8 cellular contexts compared by ENCODE assay signal in the genomic region with DNA sequence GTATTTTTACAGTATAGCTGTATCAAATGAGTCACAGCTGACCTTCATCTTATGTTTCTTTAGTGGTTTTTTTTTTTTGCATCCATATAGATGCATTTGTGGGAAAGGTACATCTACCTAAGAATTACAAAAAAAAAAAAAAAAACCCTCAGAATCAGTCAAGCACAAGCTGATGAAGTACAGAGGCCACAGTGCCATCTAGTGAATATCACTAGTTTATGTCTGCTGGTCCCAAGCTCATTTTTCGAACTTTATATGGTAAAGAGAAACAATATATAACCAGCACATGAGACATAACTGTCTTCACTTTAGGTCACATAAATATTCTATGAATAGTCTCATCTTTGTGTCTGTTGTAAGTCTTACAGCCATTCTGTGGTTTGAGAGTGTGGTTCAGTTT.
DNase-seq lines count a peak whose midpoint lies in the region; ATAC-seq and TF ChIP-seq lines count a peak whose summit lies in the region.

No MANE protein-coding gene starts in this region.

- H3K27me3 ChIP-seq in GM06990 (replicated peaks; ENCODE audit: control insufficient read depth, insufficient read depth, low read length) (no peaks in the 10 kb centered on the region), testis (no peaks in the 10 kb centered on the region)

- POLR2A ChIA-PET in AG04449 (lab: Yijun Ruan, JAX) = no interaction called here

- H3K27ac Mint-ChIP-seq in stimulated activated naive CD8-positive, alpha-beta T cell treated with anti-CD3 and anti-CD28 coated beads, Interleukin-15, amount 100 ng/mL, for 72 hours = no peak overlapping the region

- intact Hi-C loops in testis (cut with DNase I; ENCODE audit: low total_unique reads) = no loop called here

- H3K36me3 ChIP-seq in GM06990 (ENCODE audit: control insufficient read depth, insufficient read depth, low read length) (no peaks in the 10 kb centered on the region), testis (ENCODE audit: low read depth, missing control alignments) (no peaks in the 10 kb centered on the region)

- H3K4me1 Mint-ChIP-seq in stimulated activated naive CD8-positive, alpha-beta T cell treated with anti-CD3 and anti-CD28 coated beads, Interleukin-15, amount 100 ng/mL, for 72 hours = no peaks in the 10 kb centered on the region

- peak; percentile 0 for DNase-seq in AG04449 (ENCODE audit: low read depth, low spot score)
- DNase-seq in GM06990 (ENCODE audit: extremely low read depth, insufficient read length) = no peak
- DNase-seq in NCI-H460 (ENCODE audit: extremely low read depth, low read depth) = peak; percentile 33
- peak; percentile 9 for DNase-seq in fibroblast of gingiva (ENCODE audit: low read depth)
- no peak for DNase-seq in stimulated activated naive CD8-positive, alpha-beta T cell treated with anti-CD3 and anti-CD28 coated beads, Interleukin-15, amount 100 ng/mL, for 72 hours
- no peak for DNase-seq in testis

- no peak overlapping the region for H3K27ac ChIP-seq in testis

- no peaks in the 10 kb centered on the region for H3K9me3 ChIP-seq in testis

- CTCF ChIA-PET in AG04449 (lab: Yijun Ruan, JAX) = interaction anchor here (0.5 to 3.1 kb wide), 7 partner anchors 194 to 242 kb away, joined by 3 to 23 read pairs (median 4); a partner anchor contains a TSS

- no peak overlapping the region for H3K4me3 Mint-ChIP-seq in stimulated activated naive CD8-positive, alpha-beta T cell treated with anti-CD3 and anti-CD28 coated beads, Interleukin-15, amount 100 ng/mL, for 72 hours

- TF ChIP-seq CTCF in AG04449 (IDR thresholded peaks at IDR 0.05; ENCODE audit: insufficient read depth, low read length, missing control alignments) (no peak), GM06990 (IDR thresholded peaks at IDR 0.05; ENCODE audit: insufficient read depth, low read length, poor library complexity, severe bottlenecking) (peak; percentile 33), testis (IDR thresholded peaks at IDR 0.05) (no peak)

- H3K4me3 ChIP-seq in AG04449 (ENCODE audit: low read depth, low read length) (no peak overlapping the region), GM06990 (replicated peaks; ENCODE audit: low read depth, low read length) (no peak overlapping the region), testis (no peak overlapping the region)

- peaks cover 7% of the 10 kb centered on the region for H3K27me3 Mint-ChIP-seq in stimulated activated naive CD8-positive, alpha-beta T cell treated with anti-CD3 and anti-CD28 coated beads, Interleukin-15, amount 100 ng/mL, for 72 hours

- ATAC-seq in stimulated activated naive CD8-positive, alpha-beta T cell treated with anti-CD3 and anti-CD28 coated beads, Interleukin-15, amount 100 ng/mL, for 72 hours = peak; percentile 71
- ATAC-seq in GM21786 (IDR thresholded peaks at IDR 0.05; ENCODE audit: unreplicated experiment) = no peak
- no peak for ATAC-seq in GM19324 (IDR thresholded peaks at IDR 0.05; ENCODE audit: low FRiP score, unreplicated experiment)

- H3K4me1 ChIP-seq in testis = no peaks in the 10 kb centered on the region

- TF ChIP-seq POLR2A in testis (IDR thresholded peaks at IDR 0.05) = no peak

- no peaks in the 10 kb centered on the region for H3K9me3 Mint-ChIP-seq in stimulated activated naive CD8-positive, alpha-beta T cell treated with anti-CD3 and anti-CD28 coated beads, Interleukin-15, amount 100 ng/mL, for 72 hours

- WGBS in testis, 2 donors = 22 to 27% methylated on average over 1 of the region's 1 CpG

Comparison
In these comparisons a context has a peak if more than half of its experiments do, and no peak if none do; other contexts are left out.
1. DNase-seq: peak in AG04449 (single experiment), NCI-H460 (single experiment) and fibroblast of gingiva (single experiment); none in GM06990 (single experiment), stimulated activated naive CD8-positive, alpha-beta T cell treated with anti-CD3 and anti-CD28 coated beads, Interleukin-15, amount 100 ng/mL, for 72 hours (0 of 2) and testis (single experiment).